ENCODE assay signal across 7 cellular contexts in genomic region chr6:13194852-13195251, GRCh38.
DNase-seq lines count a peak whose midpoint lies in the region; TF ChIP-seq lines count a peak whose summit lies in the region.

No MANE protein-coding gene starts in this region.

- H3K4me3 ChIP-seq in foreskin fibroblast (ENCODE audit: low read depth in 1 of 2, low read length in 2 of 2) = no peak overlapping the region
- H3K4me3 ChIP-seq in osteoblast (ENCODE audit: insufficient read depth, low read length) = no peak overlapping the region

- TF ChIP-seq CTCF in foreskin fibroblast (IDR thresholded peaks at IDR 0.05; ENCODE audit: low read depth, low read length) (peak; percentile 66), osteoblast (IDR thresholded peaks at IDR 0.05; ENCODE audit: extremely low read depth, low read depth, low read length) (peak; percentile 70)

- H2AFZ ChIP-seq in osteoblast (ENCODE audit: low read length) = peak overlapping the region; percentile 10

- no peaks in the 10 kb centered on the region for H3K9me3 ChIP-seq in osteoblast (ENCODE audit: low read depth, low read length)

- no peak overlapping the region for H3K27ac ChIP-seq in osteoblast (ENCODE audit: low read depth, low read length)

- no peaks in the 10 kb centered on the region for H3K79me2 ChIP-seq in osteoblast (ENCODE audit: insufficient read depth, low read length)

- POLR2A ChIA-PET in HEK293T (lab: Yijun Ruan, JAX) = interaction anchor here (1.1 kb wide), 1 partner anchor 134 kb away, joined by 6 read pairs; the partner anchor contains the start of gene TBC1D7

- no peaks in the 10 kb centered on the region for H4K20me1 ChIP-seq in osteoblast (ENCODE audit: insufficient read depth, low read length)

- no peaks in the 10 kb centered on the region for H3K4me1 ChIP-seq in osteoblast (ENCODE audit: insufficient read depth, low read length)

- CTCF ChIA-PET in HEK293T (lab: Yijun Ruan, JAX) = interaction anchor here (0.6 to 1.1 kb wide), 8 partner anchors 15 to 572 kb away, joined by 3 to 6 read pairs (median 4); no protein-coding TSS in a partner anchor

- H3K27me3 ChIP-seq in osteoblast (ENCODE audit: insufficient read depth, low read length) = no peaks in the 10 kb centered on the region

- no peaks in the 10 kb centered on the region for H3K36me3 ChIP-seq in osteoblast (ENCODE audit: insufficient read depth, low read length)

- DNase-seq in ELR (ENCODE audit: low read depth) (peak; percentile 66), HEK293T (ENCODE audit: extremely low spot score) (peak; percentile 61), SK-N-DZ (ENCODE audit: low spot score) (peak; percentile 34), foreskin fibroblast (peak; percentile 67 to 89), osteoblast (ENCODE audit: insufficient read length, low spot score, missing footprints) (peak; percentile 93), cerebellar nuclear complex (lab: John Stamatoyannopoulos, UW) (no peak), T-helper 9 cell (no peak)

- no peak overlapping the region for H3K4me2 ChIP-seq in osteoblast (ENCODE audit: insufficient read depth, low read length)

TF ChIP-seq in HEK293T, 16 proteins besides CTCF, POLR2A, EP300 and RAD21:
- TF ChIP-seq FOXM1 (IDR thresholded peaks at IDR 0.05; ENCODE audit: borderline replicate concordance) (no peak), ZNF384 (IDR thresholded peaks at IDR 0.05) (0 out of 2 replicates have a peak, but pooled peaks have one; percentile 16)

Comparison
In these comparisons a context has a peak if more than half of its experiments do, and no peak if none do; other contexts are left out.
1. DNase-seq: peak in ELR (single experiment), HEK293T (single experiment), SK-N-DZ (single experiment), foreskin fibroblast (2 of 2) and osteoblast (single experiment); none in cerebellar nuclear complex (0 of 2) and T-helper 9 cell (single experiment).